ENCODE assay signal across 10 cellular contexts in the genomic region with DNA sequence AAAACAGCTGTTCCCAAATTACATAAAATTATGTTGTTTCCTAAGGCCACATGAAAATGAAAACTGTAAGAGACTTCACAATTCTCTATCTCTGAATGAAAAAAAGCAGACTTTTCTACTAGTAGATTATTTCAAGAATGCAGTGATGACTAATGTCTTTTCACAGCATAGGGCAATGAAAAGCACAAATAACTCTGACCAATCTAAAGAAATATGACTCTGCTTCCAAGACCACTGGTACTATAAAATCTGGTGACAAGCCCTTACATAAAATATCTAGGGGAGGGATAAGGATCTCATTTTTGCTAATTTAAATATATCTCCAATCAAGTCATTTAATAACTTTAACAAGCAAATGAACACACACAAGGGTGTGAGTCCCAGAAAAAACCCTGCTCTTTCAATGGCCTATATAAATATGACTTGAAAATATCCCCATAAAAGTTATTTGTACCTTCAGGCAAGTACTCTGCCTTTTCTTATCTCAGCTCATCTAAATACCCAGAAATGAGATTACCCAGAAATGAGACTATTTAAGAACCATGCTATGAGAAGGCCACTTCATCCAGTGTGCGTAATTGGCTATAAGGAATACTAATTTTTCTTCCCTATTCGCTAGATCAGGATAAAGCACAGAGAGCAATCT.
DNase-seq lines count a peak whose midpoint lies in the region; ATAC-seq and TF ChIP-seq lines count a peak whose summit lies in the region.
"Had no signal": no experiment of that assay in that cellular context is flagged by ENCODE, and none has a peak within 500 bp of the region (broad histone marks: within the 10 kb centered on the region; RNA-seq: fewer than 3 reads in every experiment).

No MANE protein-coding gene starts in this region.

- peaks cover 50% of the 10 kb centered on the region for H3K4me1 Mint-ChIP-seq in dendritic cell treated with granulocyte-macrophage colony-stimulating factor and Interleukin-4, amounts not matched to agents 40 ng/mL and 50 ng/mL, for 4 days (ENCODE audit: low read depth)

- H3K27me3 ChIP-seq in Karpas-422 (ENCODE audit: low read length) (no peaks in the 10 kb centered on the region), stomach (no peaks in the 10 kb centered on the region)

- H3K9me3 ChIP-seq in Karpas-422 (ENCODE audit: low read length) (no peaks in the 10 kb centered on the region), stomach (no peaks in the 10 kb centered on the region)

- no peaks in the 10 kb centered on the region for H3K79me2 ChIP-seq in Karpas-422 (ENCODE audit: low read length)

- peak overlapping the region; percentile 42 for H3K27ac Mint-ChIP-seq in dendritic cell treated with granulocyte-macrophage colony-stimulating factor and Interleukin-4, amounts not matched to agents 40 ng/mL and 50 ng/mL, for 4 days

- H3K4me1 ChIP-seq in Karpas-422 (ENCODE audit: low read length) (no peaks in the 10 kb centered on the region), stomach (peaks cover 10 to 47% (median 31%) of the 10 kb centered on the region in 4 donors)

- H3K4me3 Mint-ChIP-seq in dendritic cell treated with granulocyte-macrophage colony-stimulating factor and Interleukin-4, amounts not matched to agents 40 ng/mL and 50 ng/mL, for 4 days, result no peak overlapping the region

- peak; percentile 81 for ATAC-seq in omental fat pad (ENCODE audit: low FRiP score)
- ATAC-seq in HG03354 (IDR thresholded peaks at IDR 0.05; ENCODE audit: poor library complexity, severe bottlenecking, unreplicated experiment), result no peak

- no peaks in the 10 kb centered on the region for H3K27me3 Mint-ChIP-seq in dendritic cell treated with granulocyte-macrophage colony-stimulating factor and Interleukin-4, amounts not matched to agents 40 ng/mL and 50 ng/mL, for 4 days

- no peak overlapping the region for H3K27ac ChIP-seq in Karpas-422 (ENCODE audit: low read length)
- no peak overlapping the region for H3K27ac ChIP-seq in stomach

- H3K36me3 ChIP-seq in Karpas-422 (ENCODE audit: insufficient read depth, low read length) (no peaks in the 10 kb centered on the region), stomach (peaks cover 0 to 10% (median 7%) of the 10 kb centered on the region in 4 donors)

- peaks cover 51% of the 10 kb centered on the region for H3K36me3 Mint-ChIP-seq in dendritic cell treated with granulocyte-macrophage colony-stimulating factor and Interleukin-4, amounts not matched to agents 40 ng/mL and 50 ng/mL, for 4 days (ENCODE audit: low read depth)

- whole genome bisulfite sequencing in stomach, 5 donors, result 93 to 98% (median 95%) methylated on average over 2 of the region's 2 CpGs

- TF ChIP-seq EP300 in stomach (IDR thresholded peaks at IDR 0.05), result no peak

- no peak overlapping the region for H3K4me2 ChIP-seq in Karpas-422 (ENCODE audit: low read depth, low read length, poor library complexity, severe bottlenecking)

- H3K9me3 Mint-ChIP-seq in dendritic cell treated with granulocyte-macrophage colony-stimulating factor and Interleukin-4, amounts not matched to agents 40 ng/mL and 50 ng/mL, for 4 days, result no peaks in the 10 kb centered on the region

- no peaks in the 10 kb centered on the region for H3K9me2 ChIP-seq in Karpas-422 (replicated peaks; ENCODE audit: insufficient read depth, low read length)

- no peak for TF ChIP-seq POLR2A in stomach (IDR thresholded peaks at IDR 0.05)

- intact Hi-C loops in dendritic cell treated with granulocyte-macrophage colony-stimulating factor and Interleukin-4, amounts not matched to agents 40 ng/mL and 50 ng/mL, for 4 days (cut with micrococcal nuclease), result no loop called here
- intact Hi-C loops in stomach (cut with DNase I; ENCODE audit: low total_unique reads), result no loop called here

- H4K20me1 ChIP-seq in Karpas-422 (ENCODE audit: insufficient read depth, low read depth, low read length), result no peaks in the 10 kb centered on the region

- no peak overlapping the region for H3K9ac ChIP-seq in Karpas-422 (ENCODE audit: low read length)

- no peak overlapping the region for H2AFZ ChIP-seq in Karpas-422 (ENCODE audit: low read length)

- TF ChIP-seq CTCF in omental fat pad (IDR thresholded peaks at IDR 0.05), result no peak
- TF ChIP-seq CTCF in stomach (IDR thresholded peaks at IDR 0.05), result no peak

- DNase-seq in EL (peak; percentile 86), OCI-M1 (lab: John Stamatoyannopoulos, UW) (peak; percentile 84), omental fat pad (ENCODE audit: low spot score) (no peak), Karpas-422 (no peak), stomach (no peak)
- no peak for DNase-seq in activated naive CD4-positive, alpha-beta T cell treated with Interleukin-2 at 50 U/mL for 16 hours
- DNase-seq: NCI-H1436; stimulated activated CD4-positive, alpha-beta T cell treated with anti-CD3 and anti-CD28 coated beads, Interleukin-2, amount 100 ng/mL, for 48 hours had no signal

- H3K4me3 ChIP-seq in Karpas-422 (ENCODE audit: low read length) (no peak overlapping the region), stomach (no peak overlapping the region)

Comparison
In these comparisons a context has a peak if more than half of its experiments do, and no peak if none do; other contexts are left out.
1. DNase-seq: peak in EL (single experiment) and OCI-M1 (single experiment); none in omental fat pad (single experiment), Karpas-422 (single experiment), activated naive CD4-positive, alpha-beta T cell treated with Interleukin-2 at 50 U/mL for 16 hours (single experiment) and stomach (single experiment).